Comparison of ENCODE assay signal across 27 cellular contexts in genomic region chr1:53659436-53659835, GRCh38.
"Had no signal": no experiment of that assay in that cellular context is flagged by ENCODE, and none has a peak within 500 bp of the region (broad histone marks: within the 10 kb centered on the region; RNA-seq: fewer than 3 reads in every experiment).

No MANE protein-coding gene starts in this region.

- DNase-seq: naive thymus-derived CD4-positive, alpha-beta T cell; natural killer cell; occipital lobe; psoas muscle; right cardiac atrium; sigmoid colon; small intestine; stimulated activated CD4-positive, alpha-beta T cell treated with anti-CD3 and anti-CD28 coated beads, Interleukin-12 subunit alpha, Interleukin-12 subunit beta, amount 100 ng/mL, for 4 hours; stimulated activated CD4-positive, alpha-beta T cell treated with anti-CD3 and anti-CD28 coated beads, Interleukin-1b, Interleukin-23, amount 100 ng/mL, for 48 hours; stimulated activated CD4-positive, alpha-beta T cell treated with anti-CD3 and anti-CD28 coated beads, Interleukin-4, amount 100 ng/mL, for 1 hour; stimulated activated CD4-positive, alpha-beta T cell treated with anti-CD3 and anti-CD28 coated beads, Interleukin-4, amount 100 ng/mL, for 4 hours; stimulated activated CD8-positive, alpha-beta memory T cell treated with anti-CD3 and anti-CD28 coated beads, Interleukin-4, amount 100 ng/mL, for 48 hours; stimulated activated naive CD4-positive, alpha-beta T cell; stimulated activated naive CD8-positive, alpha-beta T cell treated with anti-CD3 and anti-CD28 coated beads, Interleukin-15, amount 100 ng/mL, for 72 hours; stimulated activated naive CD8-positive, alpha-beta T cell treated with anti-CD3 and anti-CD28 coated beads, Interleukin-15, Interleukin-2, amounts not matched to agents 100 U/mL and 50 U/mL, for 24 hours; substantia nigra; thyroid gland; upper lobe of left lung; uterus had no signal

- H3K27ac ChIP-seq: neural progenitor cell, pancreas, psoas muscle, right lobe of liver, sigmoid colon, thoracic aorta, thyroid gland, tibial nerve, upper lobe of left lung, uterus had no signal

- H3K27me3 ChIP-seq: neural progenitor cell, pancreas, right lobe of liver, thyroid gland, tibial nerve, upper lobe of left lung, uterus had no signal

- H3K9me3 Mint-ChIP-seq: naive thymus-derived CD4-positive, alpha-beta T cell; natural killer cell; nephron; neural progenitor cell; stimulated activated memory B cell treated with anti-CD40 and anti-IgM and Interleukin-4, amounts not matched to agents 10 μg/mL and 1 μg/mL and 100 μg/mL, for 72 hours; stimulated activated naive CD8-positive, alpha-beta T cell treated with anti-CD3 and anti-CD28 coated beads, Interleukin-15, amount 100 ng/mL, for 72 hours had no signal

- H3K27ac Mint-ChIP-seq: naive thymus-derived CD4-positive, alpha-beta T cell; natural killer cell; nephron; neural progenitor cell; progenitor cell of endocrine pancreas; stimulated activated memory B cell treated with anti-CD40 and anti-IgM and Interleukin-4, amounts not matched to agents 10 μg/mL and 1 μg/mL and 100 μg/mL, for 72 hours; stimulated activated naive CD8-positive, alpha-beta T cell treated with anti-CD3 and anti-CD28 coated beads, Interleukin-15, amount 100 ng/mL, for 72 hours had no signal

- ATAC-seq: naive thymus-derived CD4-positive, alpha-beta T cell; natural killer cell; pancreas; psoas muscle; right cardiac atrium; right lobe of liver; stimulated activated memory B cell treated with anti-CD40 and anti-IgM and Interleukin-4, amounts not matched to agents 10 μg/mL and 1 μg/mL and 100 μg/mL, for 72 hours; stimulated activated naive CD8-positive, alpha-beta T cell treated with anti-CD3 and anti-CD28 coated beads, Interleukin-15, amount 100 ng/mL, for 72 hours; stimulated activated naive CD8-positive, alpha-beta T cell treated with anti-CD3 and anti-CD28 coated beads, Interleukin-15, Interleukin-2, amounts not matched to agents 100 U/mL and 50 U/mL, for 24 hours had no signal

- H3K36me3 ChIP-seq: neural progenitor cell, pancreas, right lobe of liver, sigmoid colon, thoracic aorta, thyroid gland, tibial nerve, upper lobe of left lung, uterus had no signal

- H3K4me1 Mint-ChIP-seq: naive thymus-derived CD4-positive, alpha-beta T cell; natural killer cell; stimulated activated memory B cell treated with anti-CD40 and anti-IgM and Interleukin-4, amounts not matched to agents 10 μg/mL and 1 μg/mL and 100 μg/mL, for 72 hours; stimulated activated naive CD8-positive, alpha-beta T cell treated with anti-CD3 and anti-CD28 coated beads, Interleukin-15, amount 100 ng/mL, for 72 hours had no signal

- H3K4me1 ChIP-seq: neural progenitor cell, pancreas, psoas muscle, right lobe of liver, sigmoid colon, thyroid gland, upper lobe of left lung, uterus had no signal

- H3K36me3 Mint-ChIP-seq: naive thymus-derived CD4-positive, alpha-beta T cell; natural killer cell; neural progenitor cell; stimulated activated memory B cell treated with anti-CD40 and anti-IgM and Interleukin-4, amounts not matched to agents 10 μg/mL and 1 μg/mL and 100 μg/mL, for 72 hours had no signal

- H3K9me3 ChIP-seq: pancreas, psoas muscle, right lobe of liver, sigmoid colon, thoracic aorta, thyroid gland, tibial nerve, upper lobe of left lung, uterus had no signal

- H3K4me3 Mint-ChIP-seq: naive thymus-derived CD4-positive, alpha-beta T cell; natural killer cell; nephron; neural progenitor cell; stimulated activated memory B cell treated with anti-CD40 and anti-IgM and Interleukin-4, amounts not matched to agents 10 μg/mL and 1 μg/mL and 100 μg/mL, for 72 hours; stimulated activated naive CD8-positive, alpha-beta T cell treated with anti-CD3 and anti-CD28 coated beads, Interleukin-15, amount 100 ng/mL, for 72 hours had no signal

- H3K4me3 ChIP-seq: neural progenitor cell, pancreas, psoas muscle, right lobe of liver, sigmoid colon, thoracic aorta, thyroid gland, tibial nerve, upper lobe of left lung, uterus had no signal
